ENCODE assay signal across 14 cellular contexts in genomic region chr12:12909228-12909994, GRCh38. TPM values are rescaled to one million over a fixed set of nuclear protein-coding genes. Genes with fewer than 3 reads are reported as not detected.
DNase-seq lines count a peak whose midpoint lies in the region; ATAC-seq and TF ChIP-seq lines count a peak whose summit lies in the region.
"Had no signal": no experiment of that assay in that cellular context is flagged by ENCODE, and none has a peak within 500 bp of the region (broad histone marks: within the 10 kb centered on the region; RNA-seq: fewer than 3 reads in every experiment).

No MANE protein-coding gene starts in this region.

- WGBS in upper lobe of left lung, 2 donors = 36 to 52% methylated on average over 4 of the region's 4 CpGs

- H3K79me2 ChIP-seq in Karpas-422 (ENCODE audit: low read length) = no peaks in the 10 kb centered on the region

- H3K9ac ChIP-seq in Karpas-422 (ENCODE audit: low read length) = no peak overlapping the region

- no peak for TF ChIP-seq CTCF in upper lobe of left lung (IDR thresholded peaks at IDR 0.05)

- H3K27ac ChIP-seq in Karpas-422 (ENCODE audit: low read length) (no peak overlapping the region), upper lobe of left lung (peak overlapping the region in 3 of 4 donors; percentile 2 to 44 (median 8))

- H3K9me3 ChIP-seq in Karpas-422 (ENCODE audit: low read length) (no peaks in the 10 kb centered on the region), upper lobe of left lung (no peaks in the 10 kb centered on the region)

- no peaks in the 10 kb centered on the region for H3K27me3 Mint-ChIP-seq in activated naive CD4-positive, alpha-beta T cell treated with anti-CD3 and anti-CD28 coated beads, Interleukin-2, amount 50 U/mL, for 24 hours
- peaks cover 11% of the 10 kb centered on the region for H3K27me3 Mint-ChIP-seq in activated T-helper 17 cell treated with anti-CD3 and anti-CD28 coated beads, Interleukin-2, amount 50 U/mL, for 72 hours

- no peaks in the 10 kb centered on the region for H3K36me3 Mint-ChIP-seq in activated naive CD4-positive, alpha-beta T cell treated with anti-CD3 and anti-CD28 coated beads, Interleukin-2, amount 50 U/mL, for 24 hours
- no peaks in the 10 kb centered on the region for H3K36me3 Mint-ChIP-seq in activated T-helper 17 cell treated with anti-CD3 and anti-CD28 coated beads, Interleukin-2, amount 50 U/mL, for 72 hours (ENCODE audit: low read depth)

- H3K27me3 ChIP-seq in Karpas-422 (ENCODE audit: low read length) (no peaks in the 10 kb centered on the region), upper lobe of left lung (no peaks in the 10 kb centered on the region)

- no peak overlapping the region for H3K4me2 ChIP-seq in Karpas-422 (ENCODE audit: low read depth, low read length, poor library complexity, severe bottlenecking)

- H3K4me1 ChIP-seq in Karpas-422 (ENCODE audit: low read length) (peaks cover 8% of the 10 kb centered on the region), upper lobe of left lung (peaks cover 0 to 17% (median 9%) of the 10 kb centered on the region in 4 donors)

- no peaks in the 10 kb centered on the region for H4K20me1 ChIP-seq in Karpas-422 (ENCODE audit: insufficient read depth, low read depth, low read length)

- no peaks in the 10 kb centered on the region for H3K9me2 ChIP-seq in Karpas-422 (replicated peaks; ENCODE audit: insufficient read depth, low read length)

- H3K36me3 ChIP-seq in Karpas-422 (ENCODE audit: insufficient read depth, low read length) (no peaks in the 10 kb centered on the region), upper lobe of left lung (peaks cover 0 to 15% (median 2%) of the 10 kb centered on the region in 4 donors)

- H3K4me3 ChIP-seq in Karpas-422 (ENCODE audit: low read length) = no peak overlapping the region
- H3K4me3 ChIP-seq in upper lobe of left lung = peak overlapping the region in 1 of 4 donors; percentile 9

- H3K9me3 Mint-ChIP-seq in activated naive CD4-positive, alpha-beta T cell treated with anti-CD3 and anti-CD28 coated beads, Interleukin-2, amount 50 U/mL, for 24 hours = no peaks in the 10 kb centered on the region
- H3K9me3 Mint-ChIP-seq in activated T-helper 17 cell treated with anti-CD3 and anti-CD28 coated beads, Interleukin-2, amount 50 U/mL, for 72 hours = no peaks in the 10 kb centered on the region
- H3K9me3 Mint-ChIP-seq: IgD-negative memory B cell had no signal

- H3K4me3 Mint-ChIP-seq in activated naive CD4-positive, alpha-beta T cell treated with anti-CD3 and anti-CD28 coated beads, Interleukin-2, amount 50 U/mL, for 24 hours = no peak overlapping the region
- no peak overlapping the region for H3K4me3 Mint-ChIP-seq in activated T-helper 17 cell treated with anti-CD3 and anti-CD28 coated beads, Interleukin-2, amount 50 U/mL, for 72 hours

- ATAC-seq in activated T-helper 17 cell treated with anti-CD3 and anti-CD28 coated beads, Interleukin-2, amount 50 U/mL, for 72 hours (replicated peaks) = peak; percentile 12
- ATAC-seq in upper lobe of left lung (ENCODE audit: low FRiP score in 2 of 2) = peak in 1 of 2 donors; percentile 36

- no peak for TF ChIP-seq EP300 in upper lobe of left lung (IDR thresholded peaks at IDR 0.05)

- H3K4me1 Mint-ChIP-seq in activated naive CD4-positive, alpha-beta T cell treated with anti-CD3 and anti-CD28 coated beads, Interleukin-2, amount 50 U/mL, for 24 hours = peaks cover 24% of the 10 kb centered on the region
- peaks cover 14% of the 10 kb centered on the region for H3K4me1 Mint-ChIP-seq in activated T-helper 17 cell treated with anti-CD3 and anti-CD28 coated beads, Interleukin-2, amount 50 U/mL, for 72 hours

- H2AFZ ChIP-seq in Karpas-422 (ENCODE audit: low read length) = peak overlapping the region; percentile 18; the same call in 1 of the 2 replicates

- no peak for DNase-seq in activated naive CD4-positive, alpha-beta T cell treated with anti-CD3 and anti-CD28 coated beads, Interleukin-2, amount 50 U/mL, for 16 hours
- DNase-seq in Karpas-422 = peak; percentile 51
- DNase-seq in upper lobe of left lung = no peak
- no peak for DNase-seq in NCI-H345 treated with DMSO at 0.1 percent for 48 hours (lab: John Stamatoyannopoulos, UW; ENCODE audit: unreplicated experiment)
- no peak for DNase-seq in stimulated activated CD4-positive, alpha-beta T cell treated with anti-CD3 and anti-CD28 coated beads, Interleukin-2, amount 100 ng/mL, for 48 hours
- DNase-seq in UCSD-AML1 (lab: John Stamatoyannopoulos, UW; ENCODE audit: unreplicated experiment) = no peak
- DNase-seq: cerebellar nuclear complex, left cardiac atrium, T-helper 2 cell had no signal

- H3K27ac Mint-ChIP-seq in activated naive CD4-positive, alpha-beta T cell treated with anti-CD3 and anti-CD28 coated beads, Interleukin-2, amount 50 U/mL, for 24 hours = peak overlapping the region; percentile 86
- H3K27ac Mint-ChIP-seq in activated T-helper 17 cell treated with anti-CD3 and anti-CD28 coated beads, Interleukin-2, amount 50 U/mL, for 72 hours = no peak overlapping the region

- no peak for TF ChIP-seq POLR2A in upper lobe of left lung (IDR thresholded peaks at IDR 0.05)

RNA-seq across cellular contexts. Expression of gene GPRC5A, which starts 18.0 kb away (rescaled TPM):
- not detected in 2 replicates for total RNA-seq in Karpas-422 (2014; rRNA removed; shearing (Covaris generic); ENCODE audit: low replicate concordance)
- total RNA-seq in activated T-helper 17 cell treated with anti-CD3 and anti-CD28 coated beads, Interleukin-2, amount 50 U/mL, for 72 hours = 1 to 10 TPM in 1 of 2 donors, under 1 TPM in 1; 0.99 to 2.9 TPM
- 100 to 1,000 TPM; 194 to 890 (median 653) TPM for total RNA-seq in upper lobe of left lung

RNA-seq across cellular contexts. Expression of gene GPRC5D, which starts 42.6 kb away (rescaled TPM):
- total RNA-seq in Karpas-422 (2014; rRNA removed; shearing (Covaris generic); ENCODE audit: low replicate concordance) = not detected in 2 replicates
- not detected for total RNA-seq in activated T-helper 17 cell treated with anti-CD3 and anti-CD28 coated beads, Interleukin-2, amount 50 U/mL, for 72 hours
- total RNA-seq in upper lobe of left lung = 1 to 10 TPM in 1 of 6 donors, under 1 TPM in 1, not detected in 4; 0.66 to 2.1 TPM
- total RNA-seq: left cardiac atrium, NCI-H460, pulmonary artery endothelial cell had no signal

Comparison
In these comparisons a context has a peak if more than half of its experiments do, and no peak if none do; other contexts are left out.
1. RNA of gene GPRC5A, which starts 18.0 kb away (total RNA-seq): 194 to 890 TPM in upper lobe of left lung; 0.99 to 2.9 TPM in activated T-helper 17 cell treated with anti-CD3 and anti-CD28 coated beads, Interleukin-2, amount 50 U/mL, for 72 hours and not detected in Karpas-422; every median in the first group is over 10 times any median in the second.